Comparison of ENCODE assay signal across 23 cellular contexts in genomic region chr11:121140369-121140768, GRCh38.
"Had no signal": no experiment of that assay in that cellular context is flagged by ENCODE, and none has a peak within 500 bp of the region (broad histone marks: within the 10 kb centered on the region; RNA-seq: fewer than 3 reads in every experiment).

No MANE protein-coding gene starts in this region.

- DNase-seq: colonic mucosa; cortex of kidney; dermis blood vessel endothelial cell; dorsolateral prefrontal cortex; effector CD4-positive, alpha-beta T cell; effector CD8-positive, alpha-beta T cell; effector memory CD4-positive, alpha-beta T cell; effector memory CD8-positive, alpha-beta T cell; endodermal cell; erythroblast; esophagus squamous epithelium; foreskin melanocyte; gastrocnemius medialis; glutamatergic neuron; head of caudate nucleus; heart left ventricle; heart right ventricle had no signal

- H3K27me3 ChIP-seq: colonic mucosa, dorsolateral prefrontal cortex, esophagus muscularis mucosa, foreskin keratinocyte, gastrocnemius medialis, gastroesophageal sphincter, heart left ventricle, heart right ventricle had no signal

- H3K4me3 ChIP-seq: colonic mucosa, coronary artery, dorsolateral prefrontal cortex, esophagus muscularis mucosa, esophagus squamous epithelium, gastrocnemius medialis, gastroesophageal sphincter, heart left ventricle, heart right ventricle had no signal

- ATAC-seq: effector memory CD8-positive, alpha-beta T cell; esophagus mucosa; gastrocnemius medialis; gastroesophageal sphincter; heart left ventricle had no signal

- H3K36me3 ChIP-seq: colonic mucosa, esophagus squamous epithelium, gastrocnemius medialis, heart left ventricle, heart right ventricle had no signal

- H3K27ac ChIP-seq: colonic mucosa, coronary artery, dorsolateral prefrontal cortex, epithelial cell of prostate, esophagus muscularis mucosa, esophagus squamous epithelium, foreskin keratinocyte, gastrocnemius medialis, gastroesophageal sphincter, heart left ventricle, heart right ventricle had no signal

- H3K4me1 ChIP-seq: colonic mucosa, esophagus squamous epithelium, foreskin keratinocyte, gastrocnemius medialis, gastroesophageal sphincter had no signal

- H3K9me3 ChIP-seq: colonic mucosa, esophagus muscularis mucosa, esophagus squamous epithelium, gastrocnemius medialis, gastroesophageal sphincter, heart left ventricle, heart right ventricle had no signal
